Comparison of ENCODE assay signal across 1 cellular context in genomic region chr4:77938560-77938959, GRCh38.
TF ChIP-seq lines count a peak whose summit lies in the region.

No MANE protein-coding gene starts in this region.

TF ChIP-seq in GM23338, 12 proteins besides CTCF, POLR2A, EP300 and RAD21 (continued from another document):
- TF ChIP-seq ZNF462 (CRISPR knock-in tag; IDR thresholded peaks at IDR 0.05) (no peak), ZNF114 (CRISPR knock-in tag; IDR thresholded peaks at IDR 0.05) (no peak), JUNB (IDR thresholded peaks at IDR 0.05; ENCODE audit: unreplicated experiment) (no peak), ETS1 (IDR thresholded peaks at IDR 0.05) (no peak), REST (IDR thresholded peaks at IDR 0.05; ENCODE audit: unreplicated experiment) (no peak), CREB1 (CRISPR knock-in tag; IDR thresholded peaks at IDR 0.05; ENCODE audit: low read depth) (no peak), STAT1 (IDR thresholded peaks at IDR 0.05; ENCODE audit: unreplicated experiment) (no peak), ZNF331 (CRISPR knock-in tag; IDR thresholded peaks at IDR 0.05; ENCODE audit: low read depth) (no peak), POLR2AphosphoS5 (IDR thresholded peaks at IDR 0.05; ENCODE audit: low read depth) (no peak)
